1 cellular context compared by ENCODE assay signal in the genomic region with DNA sequence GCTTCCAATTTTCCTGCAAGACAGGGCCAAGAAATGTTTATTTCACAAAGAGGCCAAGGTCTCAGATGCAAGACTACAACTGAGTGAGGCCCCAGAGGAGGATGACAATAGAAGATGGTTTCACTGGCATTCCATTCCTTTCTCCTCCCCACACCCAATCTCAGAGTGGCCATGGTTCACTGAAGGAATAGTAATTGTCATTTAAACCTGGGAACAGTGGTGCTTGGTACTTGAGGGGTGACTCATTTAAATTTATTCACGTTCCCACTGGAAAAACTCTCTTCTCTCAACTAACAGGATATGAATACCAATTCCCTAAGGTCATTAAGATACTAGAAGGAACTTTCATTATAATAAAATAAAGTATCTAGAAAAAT.
A peak's percentile ranks its signal among the peaks of the same experiment; 100 is the strongest.
TF ChIP-seq lines count a peak whose summit lies in the region.

No MANE protein-coding gene starts in this region.

TF ChIP-seq in Ishikawa, 13 proteins besides CTCF, POLR2A, EP300 and RAD21 (continued from another document):
- TF ChIP-seq, protein P1, sequence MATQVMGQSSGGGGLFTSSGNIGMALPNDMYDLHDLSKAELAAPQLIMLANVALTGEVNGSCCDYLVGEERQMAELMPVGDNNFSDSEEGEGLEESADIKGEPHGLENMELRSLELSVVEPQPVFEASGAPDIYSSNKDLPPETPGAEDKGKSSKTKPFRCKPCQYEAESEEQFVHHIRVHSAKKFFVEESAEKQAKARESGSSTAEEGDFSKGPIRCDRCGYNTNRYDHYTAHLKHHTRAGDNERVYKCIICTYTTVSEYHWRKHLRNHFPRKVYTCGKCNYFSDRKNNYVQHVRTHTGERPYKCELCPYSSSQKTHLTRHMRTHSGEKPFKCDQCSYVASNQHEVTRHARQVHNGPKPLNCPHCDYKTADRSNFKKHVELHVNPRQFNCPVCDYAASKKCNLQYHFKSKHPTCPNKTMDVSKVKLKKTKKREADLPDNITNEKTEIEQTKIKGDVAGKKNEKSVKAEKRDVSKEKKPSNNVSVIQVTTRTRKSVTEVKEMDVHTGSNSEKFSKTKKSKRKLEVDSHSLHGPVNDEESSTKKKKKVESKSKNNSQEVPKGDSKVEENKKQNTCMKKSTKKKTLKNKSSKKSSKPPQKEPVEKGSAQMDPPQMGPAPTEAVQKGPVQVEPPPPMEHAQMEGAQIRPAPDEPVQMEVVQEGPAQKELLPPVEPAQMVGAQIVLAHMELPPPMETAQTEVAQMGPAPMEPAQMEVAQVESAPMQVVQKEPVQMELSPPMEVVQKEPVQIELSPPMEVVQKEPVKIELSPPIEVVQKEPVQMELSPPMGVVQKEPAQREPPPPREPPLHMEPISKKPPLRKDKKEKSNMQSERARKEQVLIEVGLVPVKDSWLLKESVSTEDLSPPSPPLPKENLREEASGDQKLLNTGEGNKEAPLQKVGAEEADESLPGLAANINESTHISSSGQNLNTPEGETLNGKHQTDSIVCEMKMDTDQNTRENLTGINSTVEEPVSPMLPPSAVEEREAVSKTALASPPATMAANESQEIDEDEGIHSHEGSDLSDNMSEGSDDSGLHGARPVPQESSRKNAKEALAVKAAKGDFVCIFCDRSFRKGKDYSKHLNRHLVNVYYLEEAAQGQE (IDR thresholded peaks at IDR 0.05; ENCODE audit: low read depth), result no peak
- TF ChIP-seq TEAD4 (IDR thresholded peaks at IDR 0.05) (peak; percentile 82), TAF1 (IDR thresholded peaks at IDR 0.05; ENCODE audit: low read depth) (no peak), CREB1 (IDR thresholded peaks at IDR 0.05; ENCODE audit: low read depth) (no peak), FOXM1 (IDR thresholded peaks at IDR 0.05; ENCODE audit: borderline replicate concordance, low read depth) (0 out of 2 replicates have a peak, but pooled peaks have one; percentile 16)
- TF ChIP-seq, protein P2, sequence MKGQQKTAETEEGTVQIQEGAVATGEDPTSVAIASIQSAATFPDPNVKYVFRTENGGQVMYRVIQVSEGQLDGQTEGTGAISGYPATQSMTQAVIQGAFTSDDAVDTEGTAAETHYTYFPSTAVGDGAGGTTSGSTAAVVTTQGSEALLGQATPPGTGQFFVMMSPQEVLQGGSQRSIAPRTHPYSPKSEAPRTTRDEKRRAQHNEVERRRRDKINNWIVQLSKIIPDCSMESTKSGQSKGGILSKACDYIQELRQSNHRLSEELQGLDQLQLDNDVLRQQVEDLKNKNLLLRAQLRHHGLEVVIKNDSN (IDR thresholded peaks at IDR 0.05), result no peak
